Comparison of ENCODE assay signal across 8 cellular contexts in genomic region chr11:67055812-67056211, GRCh38. TPM values are rescaled to one million over a fixed set of nuclear protein-coding genes. Genes with fewer than 3 reads are reported as not detected.
DNase-seq lines count a peak whose midpoint lies in the region; ATAC-seq and TF ChIP-seq lines count a peak whose summit lies in the region.

No MANE protein-coding gene starts in this region.

- H3K36me3 ChIP-seq in muscle layer of colon (ENCODE audit: insufficient read depth, low read length), result no peaks in the 10 kb centered on the region

- peaks cover 0 to 8% of the 10 kb centered on the region in 2 donors for H3K27me3 ChIP-seq in muscle layer of colon (ENCODE audit: control insufficient read depth in 1 of 2, insufficient read depth in 2 of 2, low read length in 2 of 2)

- no peak for ATAC-seq in HG02973 (IDR thresholded peaks at IDR 0.05; ENCODE audit: unreplicated experiment)
- ATAC-seq in HG03521 (IDR thresholded peaks at IDR 0.05; ENCODE audit: unreplicated experiment), result no peak

- peaks cover 31% of the 10 kb centered on the region for H3K4me1 Mint-ChIP-seq in chondrocyte (ENCODE audit: low read depth)

- H3K4me1 ChIP-seq in muscle layer of colon (ENCODE audit: insufficient read depth, low read length), result peaks cover 14% of the 10 kb centered on the region

- peak; percentile 38 for DNase-seq in AG08395 (ENCODE audit: low spot score)
- peak; percentile 97 for DNase-seq in HuH-7.5 (ENCODE audit: low spot score)
- no peak for DNase-seq in chondrocyte (ENCODE audit: low spot score)
- DNase-seq in NCI-H2029 treated with DMSO at 0.1 percent for 48 hours (lab: John Stamatoyannopoulos, UW), result no peak
- DNase-seq in NCI-H2081 (lab: John Stamatoyannopoulos, UW), result no peak

- H3K27me3 Mint-ChIP-seq in chondrocyte (ENCODE audit: low read depth), result no peaks in the 10 kb centered on the region

- no peaks in the 10 kb centered on the region for H3K9me3 Mint-ChIP-seq in chondrocyte (ENCODE audit: low read depth)

- TF ChIP-seq CTCF in chondrocyte (IDR thresholded peaks at IDR 0.05), result no peak

- no peak overlapping the region for H3K27ac ChIP-seq in muscle layer of colon (ENCODE audit: low read depth, low read length)

- peak overlapping the region; percentile 82 for H3K27ac Mint-ChIP-seq in chondrocyte (ENCODE audit: unreplicated experiment)

- no peaks in the 10 kb centered on the region for H3K9me3 ChIP-seq in muscle layer of colon (ENCODE audit: low read length)

- peak overlapping the region; percentile 44 for H3K9ac ChIP-seq in muscle layer of colon (ENCODE audit: low read length)

- peak overlapping the region; percentile 78 for H3K4me3 Mint-ChIP-seq in chondrocyte (ENCODE audit: unreplicated experiment)

- peak overlapping the region; percentile 79 to 88 for H3K4me3 ChIP-seq in muscle layer of colon (ENCODE audit: low read depth in 1 of 2, low read length in 2 of 2)

- H3K36me3 Mint-ChIP-seq in chondrocyte (ENCODE audit: low read depth), result no peaks in the 10 kb centered on the region

RNA-seq across cellular contexts. Expression of gene RHOD, which starts 0.8 kb away (rescaled TPM):
- 17.4 to 26.5 TPM (median 26.0 TPM) in 3 replicates for total RNA-seq in chondrocyte

RNA-seq across cellular contexts. Expression of gene SYT12, which starts 32.9 kb away (rescaled TPM):
- 7.2 to 15.3 TPM (median 7.2 TPM) in 3 replicates for total RNA-seq in chondrocyte

Comparison
In these comparisons a context has a peak if more than half of its experiments do, and no peak if none do; other contexts are left out.
1. DNase-seq: peak in AG08395 (single experiment) and HuH-7.5 (single experiment); none in chondrocyte (single experiment), NCI-H2029 treated with DMSO at 0.1 percent for 48 hours (single experiment) and NCI-H2081 (0 of 2).